14 cellular contexts compared by ENCODE assay signal in genomic region chr3:3627104-3627503, GRCh38.
"Had no signal": no experiment of that assay in that cellular context is flagged by ENCODE, and none has a peak within 500 bp of the region (broad histone marks: within the 10 kb centered on the region; RNA-seq: fewer than 3 reads in every experiment).

No MANE protein-coding gene starts in this region.

- H3K36me3 ChIP-seq: gastroesophageal sphincter, suprapubic skin, upper lobe of right lung had no signal

- DNase-seq: activated CD4-positive, alpha-beta memory T cell treated with anti-CD3 and anti-CD28 coated beads for 36 hours; activated naive CD4-positive, alpha-beta T cell; activated naive CD8-positive, alpha-beta T cell treated with anti-CD3 and anti-CD28 coated beads, Interleukin-2, amount 50 U/mL, for 24 hours; activated T-cell treated with anti-CD3 and anti-CD28 coated beads, Interleukin-2, amount 50 U/mL, for 72 hours; body of pancreas; cortex of kidney; effector memory CD8-positive, alpha-beta T cell; stimulated activated CD4-positive, alpha-beta T cell treated with anti-CD3 and anti-CD28 coated beads, Interleukin-4, amount 100 ng/mL, for 1 hour; stimulated activated CD8-positive, alpha-beta memory T cell treated with anti-CD3 and anti-CD28 coated beads, Interleukin-4, amount 100 ng/mL, for 48 hours; stimulated activated naive CD8-positive, alpha-beta T cell treated with anti-CD3 and anti-CD28 coated beads, Interleukin-15, Interleukin-2, amounts not matched to agents 100 U/mL and 50 U/mL, for 24 hours; T-helper 9 cell; upper lobe of right lung had no signal

- H3K27me3 ChIP-seq: body of pancreas, gastroesophageal sphincter, suprapubic skin, upper lobe of right lung had no signal

- ATAC-seq: activated naive CD8-positive, alpha-beta T cell treated with anti-CD3 and anti-CD28 coated beads, Interleukin-2, amount 50 U/mL, for 24 hours; activated T-cell treated with anti-CD3 and anti-CD28 coated beads, Interleukin-2, amount 50 U/mL, for 72 hours; body of pancreas; effector memory CD8-positive, alpha-beta T cell; gastroesophageal sphincter; stimulated activated naive CD8-positive, alpha-beta T cell treated with anti-CD3 and anti-CD28 coated beads, Interleukin-15, Interleukin-2, amounts not matched to agents 100 U/mL and 50 U/mL, for 24 hours; upper lobe of right lung had no signal

- H3K4me3 ChIP-seq: body of pancreas, gastroesophageal sphincter, suprapubic skin, upper lobe of right lung had no signal
